In genomic region chr2:96157649-96158553, GRCh38 we compare ENCODE assay signal across 10 cellular contexts. TPM values are rescaled to one million over a fixed set of nuclear protein-coding genes. Genes with fewer than 3 reads are reported as not detected.
DNase-seq lines count a peak whose midpoint lies in the region; ATAC-seq and TF ChIP-seq lines count a peak whose summit lies in the region.
"Had no signal": no experiment of that assay in that cellular context is flagged by ENCODE, and none has a peak within 500 bp of the region (broad histone marks: within the 10 kb centered on the region; RNA-seq: fewer than 3 reads in every experiment).

No MANE protein-coding gene starts in this region.

- H3K27ac Mint-ChIP-seq in CD8-positive, alpha-beta T cell, result peak overlapping the region; percentile 92
- H3K27ac Mint-ChIP-seq in IgD-negative memory B cell, result peak overlapping the region in 2 of 3 donors; percentile 75 to 92
- H3K27ac Mint-ChIP-seq: brain had no signal

- no CpG with 5 or more reads among the region's 19 CpGs for WGBS in trophoblast cell (ENCODE audit: extremely low coverage, insufficient coverage, insufficient read length)

- CTCF ChIA-PET in CD8-positive, alpha-beta T cell (lab: Charles Lee), result interaction anchor here (0.7 to 4.2 kb wide), 7 partner anchors 13 to 165 kb away, joined by 3 to 27 read pairs (median 7); partner anchors contain the start of genes ASTL and DUSP2

- no peak overlapping the region for H3K9ac ChIP-seq in trophoblast cell (ENCODE audit: low read length)

- H2BK5ac ChIP-seq in trophoblast cell (ENCODE audit: low read depth, low read length, poor library complexity), result no peak overlapping the region

- no peak for TF ChIP-seq CTCF in CD8-positive, alpha-beta T cell (IDR thresholded peaks at IDR 0.05)

- POLR2A ChIA-PET in CD8-positive, alpha-beta T cell (lab: Charles Lee), result interaction anchor here (0.8 to 4.2 kb wide), 3 partner anchors 13 to 178 kb away, joined by 3 to 70 read pairs (median 3); partner anchors contain the start of genes DUSP2 and NCAPH

- peaks cover 69% of the 10 kb centered on the region for H3K4me1 ChIP-seq in CD8-positive, alpha-beta T cell (ENCODE audit: insufficient read depth, low read length)
- H3K4me1 ChIP-seq in trophoblast cell (ENCODE audit: control insufficient read depth in 1 of 2, insufficient read depth in 2 of 2, low read length in 2 of 2), result no peaks in the 10 kb centered on the region
- H3K4me1 ChIP-seq: pancreas had no signal

- H3K27me3 ChIP-seq in CD8-positive, alpha-beta T cell (ENCODE audit: insufficient read depth, low read length), result no peaks in the 10 kb centered on the region
- H3K27me3 ChIP-seq in trophoblast cell (ENCODE audit: insufficient read depth, low read length), result no peaks in the 10 kb centered on the region
- H3K27me3 ChIP-seq: pancreas had no signal

- peak overlapping the region; percentile 32 for H3K4me3 ChIP-seq in CD8-positive, alpha-beta T cell (ENCODE audit: low read depth, low read length)
- H3K4me3 ChIP-seq in trophoblast cell (ENCODE audit: low read depth, low read length), result peak overlapping the region; percentile 39
- H3K4me3 ChIP-seq: pancreas had no signal

- H3K36me3 ChIP-seq in CD8-positive, alpha-beta T cell (ENCODE audit: insufficient read depth, low read length), result no peaks in the 10 kb centered on the region
- no peaks in the 10 kb centered on the region for H3K36me3 ChIP-seq in trophoblast cell (ENCODE audit: control insufficient read depth in 1 of 2, insufficient read depth in 2 of 2, low read length in 2 of 2)
- H3K36me3 ChIP-seq: pancreas had no signal

- intact Hi-C loops in CD8-positive, alpha-beta T cell (cut with DNase I, micrococcal nuclease), result loop anchor here in 1 of 2 experiments (2.0 kb wide), 1 partner anchor 17 kb away; no protein-coding TSS in a partner anchor

- H3K14ac ChIP-seq in trophoblast cell (ENCODE audit: low read length), result no peak overlapping the region

- no peak overlapping the region for H4K91ac ChIP-seq in trophoblast cell (ENCODE audit: low read depth, low read length)

- no peak overlapping the region for H3K4ac ChIP-seq in trophoblast cell (ENCODE audit: low read depth, low read length)

- no peak overlapping the region for H2AFZ ChIP-seq in trophoblast cell (ENCODE audit: insufficient read depth, low read length, poor library complexity)

- H2BK120ac ChIP-seq in trophoblast cell (ENCODE audit: insufficient read depth, low read length, poor library complexity), result no peak overlapping the region

- H3K4me2 ChIP-seq in trophoblast cell (ENCODE audit: low read length), result no peak overlapping the region

- peaks cover 4% of the 10 kb centered on the region for H3K9me3 Mint-ChIP-seq in CD8-positive, alpha-beta T cell
- no peaks in the 10 kb centered on the region for H3K9me3 Mint-ChIP-seq in IgD-negative memory B cell
- peaks cover 6% of the 10 kb centered on the region for H3K9me3 Mint-ChIP-seq in activated T-cell treated with anti-CD3 and anti-CD28 coated beads, Interleukin-2, amount 50 U/mL, for 4 hours

- H3K27me3 Mint-ChIP-seq in CD8-positive, alpha-beta T cell (ENCODE audit: low read depth), result no peaks in the 10 kb centered on the region
- no peaks in the 10 kb centered on the region for H3K27me3 Mint-ChIP-seq in IgD-negative memory B cell
- H3K27me3 Mint-ChIP-seq in activated T-cell treated with anti-CD3 and anti-CD28 coated beads, Interleukin-2, amount 50 U/mL, for 4 hours (ENCODE audit: low read depth), result no peaks in the 10 kb centered on the region

- no peak overlapping the region for H4K12ac ChIP-seq in trophoblast cell (ENCODE audit: low read depth, low read length)

- no peaks in the 10 kb centered on the region for H3K79me2 ChIP-seq in trophoblast cell (ENCODE audit: control insufficient read depth, insufficient read depth, low read length, poor library complexity)

- H3K27ac ChIP-seq in CD8-positive, alpha-beta T cell (ENCODE audit: low read depth, low read length), result peak overlapping the region; percentile 40
- H3K27ac ChIP-seq in trophoblast cell (ENCODE audit: low read depth, low read length), result no peak overlapping the region
- H3K27ac ChIP-seq: pancreas had no signal

- peak; percentile 81 for ATAC-seq in CD8-positive, alpha-beta T cell
- peak; percentile 59 for ATAC-seq in GM21447 (IDR thresholded peaks at IDR 0.05; ENCODE audit: unreplicated experiment)
- peak; percentile 78 to 79 for ATAC-seq in activated T-cell treated with anti-CD3 and anti-CD28 coated beads, Interleukin-2, amount 50 U/mL, for 4 hours

- H2BK12ac ChIP-seq in trophoblast cell (ENCODE audit: low read length), result no peak overlapping the region

- H3K18ac ChIP-seq in trophoblast cell (ENCODE audit: low read length), result no peak overlapping the region

- peak in 6 of 7 experiments; percentile 65 to 90 (median 80) for DNase-seq in CD8-positive, alpha-beta T cell
- peak; percentile 94 for DNase-seq in activated T-cell treated with anti-CD3 and anti-CD28 coated beads, Interleukin-2, amount 50 U/mL, for 4 hours
- DNase-seq in trophoblast cell (peak; percentile 28 to 30), AG08395 (ENCODE audit: low spot score) (no peak), NCI-H1436 (lab: John Stamatoyannopoulos, UW) (no peak), NCI-H69 (lab: John Stamatoyannopoulos, UW) (no peak)

- no peaks in the 10 kb centered on the region for H3K79me1 ChIP-seq in trophoblast cell (ENCODE audit: low read length)

- no peaks in the 10 kb centered on the region for H3K36me3 Mint-ChIP-seq in CD8-positive, alpha-beta T cell
- H3K36me3 Mint-ChIP-seq in IgD-negative memory B cell, result no peaks in the 10 kb centered on the region
- no peaks in the 10 kb centered on the region for H3K36me3 Mint-ChIP-seq in activated T-cell treated with anti-CD3 and anti-CD28 coated beads, Interleukin-2, amount 50 U/mL, for 4 hours (ENCODE audit: insufficient read depth)
- H3K36me3 Mint-ChIP-seq: brain had no signal

- no peak overlapping the region for H2AK5ac ChIP-seq in trophoblast cell (ENCODE audit: low read length)

- H4K8ac ChIP-seq in trophoblast cell (ENCODE audit: low read depth, low read length), result no peak overlapping the region

- peak overlapping the region; percentile 73 for H3K4me3 Mint-ChIP-seq in CD8-positive, alpha-beta T cell
- peak overlapping the region; percentile 4 to 77 (median 68) for H3K4me3 Mint-ChIP-seq in IgD-negative memory B cell
- H3K4me3 Mint-ChIP-seq in activated T-cell treated with anti-CD3 and anti-CD28 coated beads, Interleukin-2, amount 50 U/mL, for 4 hours, result peak overlapping the region; percentile 74
- H3K4me3 Mint-ChIP-seq: brain had no signal

- no peaks in the 10 kb centered on the region for H3K9me3 ChIP-seq in CD8-positive, alpha-beta T cell (ENCODE audit: low read length)
- no peaks in the 10 kb centered on the region for H3K9me3 ChIP-seq in trophoblast cell (ENCODE audit: insufficient read depth, low read depth, low read length)
- H3K9me3 ChIP-seq: pancreas had no signal

- H3K4me1 Mint-ChIP-seq in CD8-positive, alpha-beta T cell (ENCODE audit: low read depth), result peaks cover 83% of the 10 kb centered on the region
- H3K4me1 Mint-ChIP-seq in IgD-negative memory B cell, result peaks cover 42 to 51% (median 46%) of the 10 kb centered on the region in 3 donors
- H3K4me1 Mint-ChIP-seq in activated T-cell treated with anti-CD3 and anti-CD28 coated beads, Interleukin-2, amount 50 U/mL, for 4 hours (ENCODE audit: low read depth), result peaks cover 76% of the 10 kb centered on the region

- H3K23ac ChIP-seq in trophoblast cell (ENCODE audit: low read length), result no peak overlapping the region

RNA-seq across cellular contexts. Expression of gene DUSP2, which starts 12.7 kb away (rescaled TPM):
- 1,000 to 10,000 TPM; 1,304 to 1,350 TPM for total RNA-seq in CD8-positive, alpha-beta T cell
- polyA plus RNA-seq in IgD-negative memory B cell, result 55.6 TPM
- total RNA-seq in activated T-cell treated with anti-CD3 and anti-CD28 coated beads, Interleukin-2, amount 50 U/mL, for 4 hours, result 100 to 1,000 TPM; 365 to 525 (median 419) TPM
- 4.0 and 4.5 TPM in 2 replicates for polyA plus RNA-seq in trophoblast cell (2013)

RNA-seq across cellular contexts. Expression of gene ASTL, which starts 19.6 kb away (rescaled TPM):
- 10 to 100 TPM; 16.6 to 17.5 TPM for total RNA-seq in CD8-positive, alpha-beta T cell
- polyA plus RNA-seq in IgD-negative memory B cell, result not detected
- 1 to 10 TPM; 2.3 to 3.0 (median 2.8) TPM for total RNA-seq in activated T-cell treated with anti-CD3 and anti-CD28 coated beads, Interleukin-2, amount 50 U/mL, for 4 hours
- 0.07 TPM in 1 of 2 replicates, not detected in the other for polyA plus RNA-seq in trophoblast cell (2013)
- total RNA-seq: pancreas had no signal

RNA-seq across cellular contexts. Expression of gene ADRA2B, which starts 41.5 kb away (rescaled TPM):
- total RNA-seq in CD8-positive, alpha-beta T cell, result 1 to 10 TPM; 2.0 TPM
- not detected for polyA plus RNA-seq in IgD-negative memory B cell
- total RNA-seq in activated T-cell treated with anti-CD3 and anti-CD28 coated beads, Interleukin-2, amount 50 U/mL, for 4 hours, result under 1 TPM; 0.40 to 0.57 (median 0.40) TPM
- polyA plus RNA-seq in trophoblast cell (2013), result 3.6 and 3.8 TPM in 2 replicates

RNA-seq across cellular contexts. Expression of gene STARD7, which starts 50.7 kb away (rescaled TPM):
- 10 to 100 TPM; 75.3 to 85.1 TPM for total RNA-seq in CD8-positive, alpha-beta T cell
- 193 TPM for polyA plus RNA-seq in IgD-negative memory B cell
- 100 to 1,000 TPM; 241 to 281 (median 267) TPM for total RNA-seq in activated T-cell treated with anti-CD3 and anti-CD28 coated beads, Interleukin-2, amount 50 U/mL, for 4 hours
- polyA plus RNA-seq in trophoblast cell (2013), result 70.0 and 72.7 TPM in 2 replicates

Comparison
In these comparisons a context has a peak if more than half of its experiments do, and no peak if none do; other contexts are left out.
1. DNase-seq: peak in CD8-positive, alpha-beta T cell (6 of 7), activated T-cell treated with anti-CD3 and anti-CD28 coated beads, Interleukin-2, amount 50 U/mL, for 4 hours (single experiment) and trophoblast cell (2 of 2); none in AG08395 (single experiment), NCI-H1436 (single experiment) and NCI-H69 (single experiment).
2. RNA of gene ASTL, which starts 19.6 kb away (total RNA-seq): 16.6 to 17.5 TPM in CD8-positive, alpha-beta T cell; 2.3 to 3.0 TPM in activated T-cell treated with anti-CD3 and anti-CD28 coated beads, Interleukin-2, amount 50 U/mL, for 4 hours; every median in the first group is over 4 times any median in the second.
3. Peak in every context shown above with its lines, with median percentiles within 50 percentile points of each other: ATAC-seq and H3K4me3 Mint-ChIP-seq.